ENCODE assay signal across 12 cellular contexts in the genomic region with DNA sequence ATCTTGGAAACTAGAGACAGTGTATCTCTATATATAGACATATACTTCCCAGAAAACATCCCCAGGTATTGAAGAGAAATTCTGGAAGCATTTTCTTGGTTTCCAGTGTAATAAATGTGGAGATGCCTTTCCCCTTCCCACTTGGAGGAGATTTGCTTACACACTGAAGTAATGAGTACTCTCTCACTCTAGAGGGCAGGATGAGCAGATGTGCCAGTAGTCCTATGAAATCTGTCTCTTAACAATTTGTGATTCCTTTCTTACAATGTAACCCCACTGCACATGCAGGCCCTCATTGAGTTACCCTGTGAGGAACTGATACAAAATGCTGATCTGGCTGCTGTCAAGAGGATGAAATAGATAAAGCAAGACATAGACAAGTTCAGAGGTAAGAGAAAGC.
DNase-seq lines count a peak whose midpoint lies in the region; ATAC-seq, FAIRE-seq and TF ChIP-seq lines count a peak whose summit lies in the region.
"Had no signal": no experiment of that assay in that cellular context is flagged by ENCODE, and none has a peak within 500 bp of the region (broad histone marks: within the 10 kb centered on the region; RNA-seq: fewer than 3 reads in every experiment).

No MANE protein-coding gene starts in this region.

- H2BK120ac ChIP-seq in H1 (replicated peaks; ENCODE audit: low read depth, low read length) = no peak overlapping the region

- 0 out of 3 replicates have a peak, but pooled peaks have one; percentile 16 for TF ChIP-seq CTCF in GM12872 (IDR thresholded peaks at IDR 0.05; ENCODE audit: insufficient read depth, low read depth, low read length)
- peak in 2 of 3 experiments; percentile 30 to 62; a peak in 2 of 4 replicates for TF ChIP-seq CTCF in H1 (IDR thresholded peaks at IDR 0.05; ENCODE audit: control extremely low read depth in 1 of 3, insufficient read depth in 1 of 3, low read depth in 1 of 3, low read length in 3 of 3)
- TF ChIP-seq CTCF in progenitor cell of endocrine pancreas (IDR thresholded peaks at IDR 0.05; ENCODE audit: unreplicated experiment) = no peak

- no peak overlapping the region for H2AK5ac ChIP-seq in H1 (ENCODE audit: low read depth, low read length)

- H3K4me1 Mint-ChIP-seq in stimulated activated effector memory CD8-positive, alpha-beta T cell treated with anti-CD3 and anti-CD28 coated beads, Interleukin-12 subunit alpha, Interleukin-12 subunit beta, amount 100 ng/mL, for 72 hours = no peaks in the 10 kb centered on the region
- no peaks in the 10 kb centered on the region for H3K4me1 Mint-ChIP-seq in progenitor cell of endocrine pancreas (ENCODE audit: low read depth)
- H3K4me1 Mint-ChIP-seq: activated naive CD8-positive, alpha-beta T cell treated with anti-CD3 and anti-CD28 coated beads, Interleukin-2, amount 10 ng/mL, durations not matched to agents 7 days and 5 days had no signal

- TF ChIP-seq EP300 in H1 (IDR thresholded peaks at IDR 0.05; ENCODE audit: borderline replicate concordance in 1 of 2, low read depth in 2 of 2, low read length in 2 of 2) = no peak

- H3K27me3 Mint-ChIP-seq in progenitor cell of endocrine pancreas = no peaks in the 10 kb centered on the region
- H3K27me3 Mint-ChIP-seq: activated naive CD8-positive, alpha-beta T cell treated with anti-CD3 and anti-CD28 coated beads, Interleukin-2, amount 10 ng/mL, durations not matched to agents 7 days and 5 days had no signal

- no peaks in the 10 kb centered on the region for H4K20me1 ChIP-seq in H1 (replicated peaks in 1 of 2; ENCODE audit: control insufficient read depth in 1 of 2, insufficient read depth in 2 of 2, low read length in 2 of 2)

- H2BK15ac ChIP-seq in H1 (ENCODE audit: low read length) = no peak overlapping the region

- no peak overlapping the region for H3K27ac Mint-ChIP-seq in stimulated activated effector memory CD8-positive, alpha-beta T cell treated with anti-CD3 and anti-CD28 coated beads, Interleukin-12 subunit alpha, Interleukin-12 subunit beta, amount 100 ng/mL, for 72 hours
- H3K27ac Mint-ChIP-seq in progenitor cell of endocrine pancreas = no peak overlapping the region
- H3K27ac Mint-ChIP-seq: activated naive CD8-positive, alpha-beta T cell treated with anti-CD3 and anti-CD28 coated beads, Interleukin-2, amount 10 ng/mL, durations not matched to agents 7 days and 5 days had no signal

- H3K9me3 Mint-ChIP-seq in stimulated activated effector memory CD8-positive, alpha-beta T cell treated with anti-CD3 and anti-CD28 coated beads, Interleukin-12 subunit alpha, Interleukin-12 subunit beta, amount 100 ng/mL, for 72 hours = no peaks in the 10 kb centered on the region
- H3K9me3 Mint-ChIP-seq in progenitor cell of endocrine pancreas (ENCODE audit: low read depth) = no peaks in the 10 kb centered on the region
- H3K9me3 Mint-ChIP-seq: activated naive CD8-positive, alpha-beta T cell treated with anti-CD3 and anti-CD28 coated beads, Interleukin-2, amount 10 ng/mL, durations not matched to agents 7 days and 5 days had no signal

- POLR2A ChIA-PET in H1 (lab: Charles Lee; ENCODE audit: partially characterized antibody) = no interaction called here

- H3K4ac ChIP-seq in H1 (replicated peaks; ENCODE audit: insufficient read length, low read depth, low read length) = no peak overlapping the region

- H3K4me3 ChIP-seq in H1 (ENCODE audit: extremely low read depth in 1 of 4, insufficient read depth in 2 of 4, low read depth in 3 of 4, low read length in 4 of 4) = no peak overlapping the region

- no peaks in the 10 kb centered on the region for H3K36me3 Mint-ChIP-seq in stimulated activated effector memory CD8-positive, alpha-beta T cell treated with anti-CD3 and anti-CD28 coated beads, Interleukin-12 subunit alpha, Interleukin-12 subunit beta, amount 100 ng/mL, for 72 hours
- H3K36me3 Mint-ChIP-seq in progenitor cell of endocrine pancreas (ENCODE audit: insufficient read depth) = no peaks in the 10 kb centered on the region
- H3K36me3 Mint-ChIP-seq: activated naive CD8-positive, alpha-beta T cell treated with anti-CD3 and anti-CD28 coated beads, Interleukin-2, amount 10 ng/mL, durations not matched to agents 7 days and 5 days had no signal

- peaks cover 0 to 2% (median 0%) of the 10 kb centered on the region in 4 experiments; a peak in 2 of 7 replicates for H3K4me1 ChIP-seq in H1 (replicated peaks in 1 of 4; ENCODE audit: control insufficient read depth in 3 of 4, insufficient read depth in 4 of 4, low read length in 3 of 4)

- no peak overlapping the region for H3K56ac ChIP-seq in H1 (replicated peaks; ENCODE audit: insufficient read length, low read depth, low read length)

- no peak overlapping the region for H2BK12ac ChIP-seq in H1 (ENCODE audit: low read depth, low read length)

- FAIRE-seq in H1 (lab: Jason Lieb, UNC) = no peak

- no peak for ATAC-seq in stimulated activated effector memory CD8-positive, alpha-beta T cell treated with anti-CD3 and anti-CD28 coated beads, Interleukin-12 subunit alpha, Interleukin-12 subunit beta, amount 100 ng/mL, for 72 hours

- no peak overlapping the region for H4K91ac ChIP-seq in H1 (replicated peaks; ENCODE audit: insufficient read length, low read length)

- no peak overlapping the region for H3K23ac ChIP-seq in H1 (ENCODE audit: insufficient read length)

- TF ChIP-seq POLR2A in H1 (IDR thresholded peaks at IDR 0.05; ENCODE audit: control extremely low read depth in 1 of 2, low read depth in 2 of 2, low read length in 2 of 2) = no peak

- no peak overlapping the region for H3K27ac ChIP-seq in H1 (ENCODE audit: low read depth, low read length)

- H3K79me1 ChIP-seq in H1 (ENCODE audit: low read depth, low read length) = no peaks in the 10 kb centered on the region

- H3K4me3 Mint-ChIP-seq in stimulated activated effector memory CD8-positive, alpha-beta T cell treated with anti-CD3 and anti-CD28 coated beads, Interleukin-12 subunit alpha, Interleukin-12 subunit beta, amount 100 ng/mL, for 72 hours = no peak overlapping the region
- H3K4me3 Mint-ChIP-seq in progenitor cell of endocrine pancreas (ENCODE audit: low read depth) = no peak overlapping the region
- H3K4me3 Mint-ChIP-seq: activated naive CD8-positive, alpha-beta T cell treated with anti-CD3 and anti-CD28 coated beads, Interleukin-2, amount 10 ng/mL, durations not matched to agents 7 days and 5 days had no signal

- H3K36me3 ChIP-seq in H1 (ENCODE audit: control insufficient read depth in 2 of 4, insufficient read depth in 4 of 4, low read length in 3 of 4) = no peaks in the 10 kb centered on the region

- H3K18ac ChIP-seq in H1 (ENCODE audit: extremely low read depth, low read length) = no peak overlapping the region

- peak; percentile 40 to 44; a peak in 3 of 4 replicates for TF ChIP-seq RAD21 in H1 (IDR thresholded peaks at IDR 0.05 in 1 of 2, conservative IDR thresholded peaks at IDR 0.05 in 1 of 2; ENCODE audit: low read depth in 2 of 2, low read length in 2 of 2)

- H4K5ac ChIP-seq in H1 (ENCODE audit: insufficient read length, low read depth, low read length) = no peak overlapping the region

- H2AFZ ChIP-seq in H1 (ENCODE audit: low read length) = no peak overlapping the region

- no peaks in the 10 kb centered on the region for H3K79me2 ChIP-seq in H1 (ENCODE audit: control insufficient read depth in 1 of 2, insufficient read depth in 2 of 2, low read length in 2 of 2)

- H3K27me3 ChIP-seq in H1 (replicated peaks in 1 of 4; ENCODE audit: control insufficient read depth in 3 of 4, extremely low read depth in 1 of 4, insufficient read depth in 3 of 4, low read length in 3 of 4) = no peaks in the 10 kb centered on the region

- H3K14ac ChIP-seq in H1 (ENCODE audit: insufficient read length) = no peak overlapping the region

- DNase-seq in Ammon's horn (ENCODE audit: low spot score) (peak; percentile 3), NCI-H524 (lab: John Stamatoyannopoulos, UW) (peak; percentile 5 to 60), H1 (ENCODE audit: low read depth in 1 of 2, low spot score in 2 of 2) (no peak), midbrain (lab: John Stamatoyannopoulos, UW) (no peak), progenitor cell of endocrine pancreas (ENCODE audit: low spot score, unreplicated experiment) (no peak)
- no peak for DNase-seq in stimulated activated effector memory CD8-positive, alpha-beta T cell treated with anti-CD3 and anti-CD28 coated beads, Interleukin-12 subunit alpha, Interleukin-12 subunit beta, amount 100 ng/mL, for 72 hours (ENCODE audit: low spot score in 2 of 2)
- no peak for DNase-seq in activated CD4-positive, alpha-beta T cell treated with anti-CD3 and anti-CD28 coated beads for 48 hours
- DNase-seq: activated naive CD8-positive, alpha-beta T cell treated with anti-CD3 and anti-CD28 coated beads, Interleukin-2, amount 10 ng/mL, durations not matched to agents 7 days and 5 days; NCI-H2107; stimulated activated CD8-positive, alpha-beta memory T cell treated with anti-CD3 and anti-CD28 coated beads, Interleukin-4, amount 100 ng/mL, for 48 hours; T-helper 1 cell had no signal

- H2BK20ac ChIP-seq in H1 (ENCODE audit: low read length) = no peak overlapping the region

- H3K9ac ChIP-seq in H1 (replicated peaks in 1 of 4; ENCODE audit: extremely low read depth in 1 of 4, low read depth in 3 of 4, low read length in 3 of 4) = no peak overlapping the region

- H3K23me2 ChIP-seq in H1 (ENCODE audit: low read depth, low read length) = no peaks in the 10 kb centered on the region

- H2BK5ac ChIP-seq in H1 (ENCODE audit: low read depth, low read length) = no peak overlapping the region

- H3K9me3 ChIP-seq in H1 (ENCODE audit: insufficient read depth in 2 of 2, low read depth in 1 of 2, low read length in 1 of 2) = no peaks in the 10 kb centered on the region

- CTCF ChIA-PET in H1 (lab: Charles Lee; ENCODE audit: partially characterized antibody) = interaction anchor here (0.8 to 2.3 kb wide), 9 partner anchors 10 to 249 kb away, joined by 3 to 14 read pairs (median 4); no protein-coding TSS in a partner anchor

- H3K4me2 ChIP-seq in H1 (ENCODE audit: insufficient read depth in 1 of 2, low read depth in 2 of 2, low read length in 2 of 2) = no peak overlapping the region

- no peak overlapping the region for H4K8ac ChIP-seq in H1 (ENCODE audit: extremely low read depth, insufficient read depth, low read length)

TF ChIP-seq in H1, 55 proteins besides CTCF, POLR2A, EP300 and RAD21 (continues in another document):
- TF ChIP-seq CBX5 (IDR thresholded peaks at IDR 0.05; ENCODE audit: low read depth, low read length) (no peak), POLR2AphosphoS5 (IDR thresholded peaks at IDR 0.05; ENCODE audit: low read depth, low read length) (no peak), RXRA (IDR thresholded peaks at IDR 0.05; ENCODE audit: insufficient read depth, low read depth, low read length) (no peak), BCL11A (IDR thresholded peaks at IDR 0.05; ENCODE audit: low read depth in 2 of 2, low read length in 2 of 2) (no peak), EGR1 (IDR thresholded peaks at IDR 0.05; ENCODE audit: borderline replicate concordance, low read depth, low read length) (no peak), SAP30 (IDR thresholded peaks at IDR 0.05; ENCODE audit: insufficient read depth, insufficient replicate concordance, low read length) (no peak), TCF12 (IDR thresholded peaks at IDR 0.05; ENCODE audit: low read depth, low read length) (no peak)
- TF ChIP-seq, protein P1, sequence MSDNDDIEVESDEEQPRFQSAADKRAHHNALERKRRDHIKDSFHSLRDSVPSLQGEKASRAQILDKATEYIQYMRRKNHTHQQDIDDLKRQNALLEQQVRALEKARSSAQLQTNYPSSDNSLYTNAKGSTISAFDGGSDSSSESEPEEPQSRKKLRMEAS (IDR thresholded peaks at IDR 0.05) = no peak

Comparison
In these comparisons a context has a peak if more than half of its experiments do, and no peak if none do; other contexts are left out.
1. DNase-seq: peak in Ammon's horn (single experiment) and NCI-H524 (2 of 2); none in H1 (0 of 2), stimulated activated effector memory CD8-positive, alpha-beta T cell treated with anti-CD3 and anti-CD28 coated beads, Interleukin-12 subunit alpha, Interleukin-12 subunit beta, amount 100 ng/mL, for 72 hours (0 of 2), midbrain (single experiment), progenitor cell of endocrine pancreas (single experiment) and activated CD4-positive, alpha-beta T cell treated with anti-CD3 and anti-CD28 coated beads for 48 hours (single experiment).